8 cellular contexts compared by ENCODE assay signal in the genomic region with DNA sequence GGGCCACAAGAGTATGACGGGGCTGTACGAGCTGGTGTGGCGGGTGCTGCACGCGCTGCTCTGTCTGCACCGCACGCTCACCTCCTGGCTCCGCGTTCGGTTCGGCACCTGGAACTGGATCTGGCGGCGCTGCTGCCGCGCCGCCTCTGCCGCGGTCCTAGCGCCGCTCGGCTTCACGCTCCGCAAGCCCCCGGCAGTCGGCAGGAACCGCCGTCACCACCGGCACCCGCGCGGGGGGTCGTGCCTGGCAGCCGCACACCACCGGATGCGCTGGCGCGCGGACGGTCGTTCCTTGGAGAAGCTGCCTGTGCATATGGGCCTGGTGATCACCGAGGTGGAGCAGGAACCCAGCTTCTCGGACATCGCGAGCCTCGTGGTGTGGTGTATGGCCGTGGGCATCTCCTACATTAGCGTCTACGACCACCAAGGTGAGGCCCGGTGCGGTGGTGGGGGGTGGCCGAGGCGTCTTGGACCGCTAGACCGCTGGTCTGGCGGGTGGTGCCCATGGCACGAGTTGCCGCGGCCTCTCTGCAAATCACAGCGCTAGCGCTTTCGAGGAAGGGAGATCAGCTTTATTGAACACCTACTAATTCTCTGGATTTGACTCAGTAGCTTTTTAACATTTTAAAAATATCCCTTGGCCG. TPM values are rescaled to one million over a fixed set of nuclear protein-coding genes. Genes with fewer than 3 reads are reported as not detected.
DNase-seq lines count a peak whose midpoint lies in the region; ATAC-seq, FAIRE-seq and TF ChIP-seq lines count a peak whose summit lies in the region.
"Not testable (repeated sequence)": the region's sequence is repeated elsewhere in the genome, so short reads cannot be mapped to it uniquely, and the experiment has no call there.

No MANE protein-coding gene starts in this region.

- ATAC-seq in GM21825 (IDR thresholded peaks at IDR 0.05; ENCODE audit: unreplicated experiment): peak; percentile 21
- peak; percentile 11 for ATAC-seq in HG03469 (IDR thresholded peaks at IDR 0.05; ENCODE audit: unreplicated experiment)
- ATAC-seq in K562: peak; percentile 46
- peak; percentile 32 to 81 (median 59) for ATAC-seq in heart left ventricle
- ATAC-seq in natural killer cell treated with Interleukin-12 subunit alpha and Interleukin-12 subunit beta and Interleukin-15 and Interleukin-18, amount 100 ng/mL, for 72 hours: peak; percentile 34 to 69
- peak; percentile 11 for ATAC-seq in thoracic aorta (ENCODE audit: insufficient number of reproducible peaks, low FRiP score, low read depth)

- H3K4me3 Mint-ChIP-seq in T-helper 2 cell treated with Interferon-gamma antibody and Interleukin-4, amounts not matched to agents 5 μg/mL and 100 μg/mL, for 36 hours: peak overlapping the region; percentile 95
- peak overlapping the region; percentile 87 for H3K4me3 Mint-ChIP-seq in natural killer cell treated with Interleukin-12 subunit alpha and Interleukin-12 subunit beta and Interleukin-15 and Interleukin-18, amount 100 ng/mL, for 72 hours

- peak overlapping the region; percentile 94 for H3K9ac ChIP-seq in K562 (ENCODE audit: insufficient read depth in 1 of 2, low read depth in 2 of 2, low read length in 2 of 2)

- H3K4me3 ChIP-seq in GM08714 (ENCODE audit: low read length): peak overlapping the region; percentile 58
- H3K4me3 ChIP-seq in K562: peak overlapping the region; percentile 89
- H3K4me3 ChIP-seq in heart left ventricle: peak overlapping the region; percentile 62 to 88 (median 76)
- peak overlapping the region; percentile 80 for H3K4me3 ChIP-seq in thoracic aorta

- H3K9me3 Mint-ChIP-seq in T-helper 2 cell treated with Interferon-gamma antibody and Interleukin-4, amounts not matched to agents 5 μg/mL and 100 μg/mL, for 36 hours; natural killer cell treated with Interleukin-12 subunit alpha and Interleukin-12 subunit beta and Interleukin-15 and Interleukin-18, amount 100 ng/mL, for 72 hours: not testable (repeated sequence)

- intact Hi-C loops in K562 (cut with micrococcal nuclease): loop anchor here (1.0 to 10.0 kb wide), 3 partner anchors 21 to 201 kb away; no protein-coding TSS in a partner anchor
- intact Hi-C loops in heart left ventricle (cut with DNase I): loop anchor here in 2 of 10 donors (5.0 to 10.0 kb wide), 2 partner anchors 73 to 589 kb away; a partner anchor contains a TSS

- not testable (repeated sequence) for BruUV-seq in K562 (replicated peaks; lab: Mats Ljungman, UMichigan)

- 0% methylated on average over 16 of the region's 62 CpGs for WGBS in K562 (ENCODE audit: insufficient coverage, low coverage, missing lambda C conversion rate)
- WGBS in heart left ventricle, 4 donors: 0 to 1% (median 0%) methylated on average over 12 to 50 of the region's 62 CpGs

- TF ChIP-seq CTCF in K562 (IDR thresholded peaks at IDR 0.05 in 2 of 3, conservative IDR thresholded peaks at IDR 0.05 in 1 of 3; ENCODE audit: insufficient read depth in 2 of 3, low read depth in 1 of 3, low read length in 3 of 3); heart left ventricle (IDR thresholded peaks at IDR 0.05); thoracic aorta (IDR thresholded peaks at IDR 0.05): not testable (repeated sequence)

- H2AFZ ChIP-seq in K562 (ENCODE audit: low read depth, low read length): peak overlapping the region; percentile 40; the same call in 1 of the 2 replicates

- peaks cover 27% of the 10 kb centered on the region for H4K20me1 ChIP-seq in K562 (replicated peaks; ENCODE audit: control insufficient read depth, insufficient read depth, low read length)

- not testable (repeated sequence) for H3K27me3 ChIP-seq in K562 (ENCODE audit: control insufficient read depth in 2 of 2, insufficient read depth in 2 of 2, low read length in 2 of 2); heart left ventricle; thoracic aorta (replicated peaks; ENCODE audit: insufficient read depth)

- TF ChIP-seq POLR2A in K562 (conservative IDR thresholded peaks at IDR 0.05): not testable (repeated sequence)
- peak in 1 of 2 donors; percentile 11 for TF ChIP-seq POLR2A in heart left ventricle (IDR thresholded peaks at IDR 0.05)

- H3K9me3 ChIP-seq in K562 (replicated peaks; ENCODE audit: control insufficient read depth, insufficient read depth, low read depth, low read length); heart left ventricle; thoracic aorta: not testable (repeated sequence)

- TF ChIP-seq RAD21 in K562 (CRISPR knock-in tag; conservative IDR thresholded peaks at IDR 0.05 in 1 of 2, IDR thresholded peaks at IDR 0.05 in 1 of 2): not testable (repeated sequence)

- in situ Hi-C loops in K562 (cut with MboI): not testable (repeated sequence)

- peak overlapping the region; percentile 94 for H3K27ac Mint-ChIP-seq in T-helper 2 cell treated with Interferon-gamma antibody and Interleukin-4, amounts not matched to agents 5 μg/mL and 100 μg/mL, for 36 hours
- peak overlapping the region; percentile 57 to 92 for H3K27ac Mint-ChIP-seq in natural killer cell treated with Interleukin-12 subunit alpha and Interleukin-12 subunit beta and Interleukin-15 and Interleukin-18, amount 100 ng/mL, for 72 hours

- CTCF ChIA-PET in K562 (lab: Yijun Ruan, JAX; ENCODE audit: low intra/inter-chr PET ratio): not testable (repeated sequence)

- H3K4me1 ChIP-seq in K562 (replicated peaks in 1 of 2; ENCODE audit: control insufficient read depth in 2 of 2, insufficient read depth in 2 of 2, low read length in 2 of 2) (peaks cover 13 to 39% of the 10 kb centered on the region in 2 experiments), heart left ventricle (peaks cover 5 to 54% (median 24%) of the 10 kb centered on the region in 12 donors), thoracic aorta (ENCODE audit: control insufficient read depth in 1 of 2, low read depth in 2 of 2) (peaks cover 31 to 32% of the 10 kb centered on the region in 2 donors)

- peak; percentile 7 for DNase-seq in T-helper 2 cell treated with Interferon-gamma antibody and Interleukin-4, amounts not matched to agents 5 μg/mL and 100 μg/mL, for 36 hours (ENCODE audit: low spot score)
- not testable (repeated sequence) for DNase-seq in K562 (ENCODE audit: extremely low read depth in 1 of 4, low spot score in 3 of 4); heart left ventricle; natural killer cell treated with Interleukin-12 subunit alpha and Interleukin-12 subunit beta and Interleukin-15 and Interleukin-18, amount 100 ng/mL, for 72 hours (ENCODE audit: low spot score); thoracic aorta (ENCODE audit: low spot score)

- not testable (repeated sequence) for FAIRE-seq in K562 (lab: Jason Lieb, UNC)

- POLR2A ChIA-PET in K562 (lab: Yijun Ruan, JAX): not testable (repeated sequence)

- H3K4me2 ChIP-seq in K562 (ENCODE audit: insufficient read depth, low read length): peak overlapping the region; percentile 85

- not testable (repeated sequence) for H3K9me1 ChIP-seq in K562 (ENCODE audit: control insufficient read depth, insufficient read depth, low read length)

- H3K79me2 ChIP-seq in K562 (ENCODE audit: control insufficient read depth, insufficient read depth, low read length): peaks cover 85% of the 10 kb centered on the region

- peaks cover 48% of the 10 kb centered on the region for H3K36me3 ChIP-seq in K562 (ENCODE audit: control insufficient read depth, insufficient read depth, low read length)
- H3K36me3 ChIP-seq in heart left ventricle, thoracic aorta: not testable (repeated sequence)

- H3K27ac ChIP-seq in K562 (ENCODE audit: extremely low read depth, low read depth, low read length): peak overlapping the region; percentile 73; the same call in 2 of the 3 replicates
- H3K27ac ChIP-seq in heart left ventricle: peak overlapping the region in 11 of 12 donors; percentile 70 to 84 (median 76)
- H3K27ac ChIP-seq in thoracic aorta: peak overlapping the region; percentile 32 to 63

- H3K4me1 Mint-ChIP-seq in T-helper 2 cell treated with Interferon-gamma antibody and Interleukin-4, amounts not matched to agents 5 μg/mL and 100 μg/mL, for 36 hours (ENCODE audit: low read depth): peaks cover 40% of the 10 kb centered on the region
- peaks cover 44 to 57% of the 10 kb centered on the region in 2 donors for H3K4me1 Mint-ChIP-seq in natural killer cell treated with Interleukin-12 subunit alpha and Interleukin-12 subunit beta and Interleukin-15 and Interleukin-18, amount 100 ng/mL, for 72 hours (ENCODE audit: low read depth in 2 of 2)

- H3K36me3 Mint-ChIP-seq in T-helper 2 cell treated with Interferon-gamma antibody and Interleukin-4, amounts not matched to agents 5 μg/mL and 100 μg/mL, for 36 hours (ENCODE audit: low read depth): peaks cover 26% of the 10 kb centered on the region
- H3K36me3 Mint-ChIP-seq in natural killer cell treated with Interleukin-12 subunit alpha and Interleukin-12 subunit beta and Interleukin-15 and Interleukin-18, amount 100 ng/mL, for 72 hours: peaks cover 19% of the 10 kb centered on the region

- TF ChIP-seq EP300 in K562 (IDR thresholded peaks at IDR 0.05; ENCODE audit: low read length): not testable (repeated sequence)

- not testable (repeated sequence) for H3K27me3 Mint-ChIP-seq in T-helper 2 cell treated with Interferon-gamma antibody and Interleukin-4, amounts not matched to agents 5 μg/mL and 100 μg/mL, for 36 hours (ENCODE audit: low read depth); natural killer cell treated with Interleukin-12 subunit alpha and Interleukin-12 subunit beta and Interleukin-15 and Interleukin-18, amount 100 ng/mL, for 72 hours

RNA-seq across cellular contexts. Expression of a gene that starts 0.5 kb away (rescaled TPM):
- total RNA-seq in K562 (2011; cell fraction: chromatin; rRNA removed; ENCODE audit: low replicate concordance): 15.7 and 44.4 TPM in 2 replicates
- 14.0 and 18.4 TPM in 2 replicates for total RNA-seq in K562 (2011; cell fraction: nucleolus; rRNA removed)
- total RNA-seq in K562 (2011; cell fraction: nucleoplasm; rRNA removed): 35.5 and 66.0 TPM in 2 replicates
- 16.3 and 19.0 TPM in 2 replicates for total RNA-seq in K562 (2014; rRNA removed)
- 38.4 and 43.4 TPM in 2 replicates for total RNA-seq in K562 (2014; rRNA removed; fragmentation: Illumina TruSeq; extraction: Trizol)
- 24.3 and 26.4 TPM in 2 replicates for total RNA-seq in K562 (2015; rRNA removed; fragmentation: Illumina TruSeq; extraction: Trizol)
- total RNA-seq in K562 (2021): 47.1 and 51.4 TPM in 2 replicates
- polyA plus RNA-seq in K562 (2011; rRNA removed): 19.7 and 25.9 TPM in 2 replicates
- 6.5 and 15.2 TPM in 2 replicates for polyA plus RNA-seq in K562 (2011; cell fraction: cytosol; rRNA removed)
- 11.0 and 17.4 TPM in 2 replicates for polyA plus RNA-seq in K562 (2011; cell fraction: nucleus; rRNA removed)
- 33.3 and 35.9 TPM in 2 replicates for polyA plus RNA-seq in K562 (2012)
- polyA plus RNA-seq in K562 (2014; fragmentation: Illumina TruSeq; extraction: Trizol): 45.6 and 53.7 TPM in 2 replicates
- polyA plus RNA-seq in K562 (2014; fragmentation: Nextera tagmentation; extraction: Ambion mirVana): 10 to 100 TPM; 21.7 to 22.9 TPM
- 29.1 and 29.9 TPM in 2 replicates for polyA plus RNA-seq in K562 (2014; rRNA removed)
- polyA minus RNA-seq in K562 (2011; rRNA and poly(A)+ RNA removed): 28.2 and 32.5 TPM in 2 replicates
- 17.9 and 18.1 TPM in 2 replicates for polyA minus RNA-seq in K562 (2011; cell fraction: cytosol; rRNA and poly(A)+ RNA removed)
- 8.2 and 16.6 TPM in 2 replicates for polyA minus RNA-seq in K562 (2011; cell fraction: nucleus; rRNA and poly(A)+ RNA removed)
- 10 to 100 TPM in 8 of 9 donors, 1 to 10 TPM in 1; 8.1 to 20.1 (median 14.7) TPM for total RNA-seq in heart left ventricle
- polyA plus RNA-seq in heart left ventricle: 10 to 100 TPM in 1 of 2 donors, 1 to 10 TPM in 1; 9.1 to 22.0 TPM
- total RNA-seq in natural killer cell treated with Interleukin-12 subunit alpha and Interleukin-12 subunit beta and Interleukin-15 and Interleukin-18, amount 100 ng/mL, for 72 hours: 10 to 100 TPM; 52.7 to 59.1 TPM
- total RNA-seq in thoracic aorta: 10 to 100 TPM; 16.2 to 30.9 TPM
